Comparison of ENCODE assay signal across 21 cellular contexts in genomic region chr19:4904481-4904880, GRCh38. TPM values are rescaled to one million over a fixed set of nuclear protein-coding genes. Genes with fewer than 3 reads are reported as not detected.
DNase-seq lines count a peak whose midpoint lies in the region; ATAC-seq and TF ChIP-seq lines count a peak whose summit lies in the region.
"Had no signal": no experiment of that assay in that cellular context is flagged by ENCODE, and none has a peak within 500 bp of the region (broad histone marks: within the 10 kb centered on the region; RNA-seq: fewer than 3 reads in every experiment).

No MANE protein-coding gene starts in this region.

- H3K23ac ChIP-seq in IMR-90 (ENCODE audit: low read depth, low read length): no peak overlapping the region

- H2BK15ac ChIP-seq in IMR-90 (ENCODE audit: low read depth, low read length): no peak overlapping the region

- POLR2A ChIA-PET in HEK293 (lab: Yijun Ruan, JAX): no interaction called here
- POLR2A ChIA-PET in IMR-90 (lab: Charles Lee; ENCODE audit: unreplicated experiment): no interaction called here

- no peaks in the 10 kb centered on the region for H3K4me1 ChIP-seq in HEK293 (ENCODE audit: control insufficient read depth, insufficient read depth, low read length)
- H3K4me1 ChIP-seq in IMR-90 (ENCODE audit: control insufficient read depth, insufficient read depth, low read length): no peaks in the 10 kb centered on the region
- H3K4me1 ChIP-seq in mucosa of descending colon (ENCODE audit: low read depth): peaks cover 6% of the 10 kb centered on the region

- no peaks in the 10 kb centered on the region for H4K20me1 ChIP-seq in IMR-90 (ENCODE audit: insufficient read depth, low read length)

- intact Hi-C loops in IMR-90 (cut with micrococcal nuclease): no loop called here
- intact Hi-C loops in mucosa of descending colon (cut with DNase I, micrococcal nuclease): no loop called here

- H3K27me3 ChIP-seq in IMR-90 (ENCODE audit: control insufficient read depth, insufficient read depth, low read length): no peaks in the 10 kb centered on the region

- 80% methylated on average over 1 of the region's 3 CpGs; no CpG with 5 or more reads in 1 of the 2 experiments for WGBS in IMR-90 (ENCODE audit: extremely low coverage in 2 of 2, insufficient read length in 1 of 2), 2 experiments

- H2AK9ac ChIP-seq in IMR-90 (replicated peaks; ENCODE audit: low read depth, low read length, poor library complexity): no peak overlapping the region

- H3K9ac ChIP-seq in IMR-90 (ENCODE audit: low read depth, low read length): no peak overlapping the region

- H3K4ac ChIP-seq in IMR-90 (ENCODE audit: low read depth, low read length): no peak overlapping the region

- H4K8ac ChIP-seq in IMR-90 (ENCODE audit: low read depth in 2 of 2, low read length in 2 of 2): no peak overlapping the region

- H3K4me2 ChIP-seq in IMR-90 (ENCODE audit: low read depth, low read length): no peak overlapping the region
- H3K4me2 ChIP-seq: GM23338 had no signal

- no peak overlapping the region for H2BK20ac ChIP-seq in IMR-90 (ENCODE audit: low read depth, low read length)

- no peak overlapping the region for H2BK5ac ChIP-seq in IMR-90 (ENCODE audit: low read depth, low read length, poor library complexity, severe bottlenecking)

- BruUV-seq in IMR-90 (replicated peaks; lab: Mats Ljungman, UMichigan): no TSS peak

- no peak overlapping the region for H3K18ac ChIP-seq in IMR-90 (ENCODE audit: low read depth, low read length)

- dilution Hi-C loops in IMR-90 (cut with HindIII; ENCODE audit: low sequenced_read_pairs, unreplicated experiment): no loop called here

- no peak overlapping the region for H4K91ac ChIP-seq in IMR-90 (ENCODE audit: insufficient read depth, low read depth, low read length)

- no peak for ATAC-seq in IMR-90 (ENCODE audit: low read depth)
- peak; percentile 69 for ATAC-seq in left lobe of liver
- ATAC-seq in mucosa of descending colon: peak; percentile 78
- ATAC-seq: GM23338 had no signal

- no peak for TF ChIP-seq RAD21 in IMR-90 (IDR thresholded peaks at IDR 0.05; ENCODE audit: low read length)

- H3K9me3 ChIP-seq in HEK293 (ENCODE audit: control insufficient read depth, insufficient read depth, low read depth, low read length): no peaks in the 10 kb centered on the region
- no peaks in the 10 kb centered on the region for H3K9me3 ChIP-seq in IMR-90 (ENCODE audit: control insufficient read depth, insufficient read depth, low read length)
- no peaks in the 10 kb centered on the region for H3K9me3 ChIP-seq in mucosa of descending colon

- CTCF ChIA-PET in HEK293 (lab: Yijun Ruan, JAX): interaction anchor here (0.7 to 1.7 kb wide), 2 partner anchors 10 to 127 kb away, joined by 3 read pairs; no protein-coding TSS in a partner anchor
- CTCF ChIA-PET in IMR-90 (lab: Yijun Ruan, JAX): no interaction called here

- H3K56ac ChIP-seq in IMR-90 (ENCODE audit: extremely low read depth, insufficient read depth, low read length): no peak overlapping the region

- H3K36me3 ChIP-seq in HEK293 (ENCODE audit: control insufficient read depth in 2 of 2, insufficient read depth in 1 of 2, low read length in 2 of 2) (no peaks in the 10 kb centered on the region), IMR-90 (ENCODE audit: control insufficient read depth, insufficient read depth, low read length) (no peaks in the 10 kb centered on the region), mucosa of descending colon (ENCODE audit: low read depth) (no peaks in the 10 kb centered on the region)

- H2BK120ac ChIP-seq in IMR-90 (ENCODE audit: low read depth, low read length): no peak overlapping the region

- DNase-seq in IMR-90: no peak
- no peak for DNase-seq in left lobe of liver (ENCODE audit: low spot score)
- peak in 1 of 3 donors; percentile 9 for DNase-seq in mucosa of descending colon
- DNase-seq in putamen (ENCODE audit: low spot score): no peak
- DNase-seq in superior temporal gyrus (ENCODE audit: extremely low spot score): no peak
- no peak for DNase-seq in NCI-H526 treated with DMSO at 0.1 percent for 48 hours (lab: John Stamatoyannopoulos, UW)
- DNase-seq: ACHN; CD4-positive, alpha-beta memory T cell; DMS153; DMS79; GF-D8; HCEC 1CT; HFFc6 had no signal

- no peaks in the 10 kb centered on the region for H3K9me1 ChIP-seq in IMR-90 (ENCODE audit: insufficient read depth, low read length)

- no peak overlapping the region for H3K27ac ChIP-seq in HEK293 (ENCODE audit: extremely low read depth, low read depth, low read length)
- no peak overlapping the region for H3K27ac ChIP-seq in IMR-90 (ENCODE audit: insufficient read depth, low read length)
- H3K27ac ChIP-seq: C4-2B, HL-60 had no signal

- no peak overlapping the region for H3K14ac ChIP-seq in IMR-90 (replicated peaks; ENCODE audit: low read depth, low read length)

- no peak overlapping the region for H2AK5ac ChIP-seq in IMR-90 (ENCODE audit: low read depth, low read length)

- TF ChIP-seq CTCF in HEK293 (tag by site-specific recombination; IDR thresholded peaks at IDR 0.05) (no peak), IMR-90 (conservative IDR thresholded peaks at IDR 0.05; ENCODE audit: low read depth, low read length) (no peak), mucosa of descending colon (IDR thresholded peaks at IDR 0.05) (no peak)

- no peaks in the 10 kb centered on the region for H3K79me1 ChIP-seq in IMR-90 (ENCODE audit: low read depth in 1 of 2, low read length in 2 of 2)

- no peak for TF ChIP-seq POLR2A in IMR-90 (IDR thresholded peaks at IDR 0.05; ENCODE audit: low read depth, low read length)

- H4K5ac ChIP-seq in IMR-90 (ENCODE audit: low read depth, low read length): no peak overlapping the region

- in situ Hi-C loops in IMR-90 (cut with MboI; ENCODE audit: low sequenced_read_pairs): no loop called here

- peak overlapping the region; percentile 4 for H2AFZ ChIP-seq in IMR-90 (replicated peaks; ENCODE audit: low read length, poor library complexity)
- H2AFZ ChIP-seq: GM23338 had no signal

- H3K4me3 ChIP-seq in HEK293 (ENCODE audit: low read depth, low read length) (no peak overlapping the region), IMR-90 (ENCODE audit: insufficient read depth, low read depth, low read length) (no peak overlapping the region), mucosa of descending colon (no peak overlapping the region)
- H3K4me3 ChIP-seq: GM23338 had no signal

TF ChIP-seq in HEK293, 187 proteins besides CTCF, POLR2A, EP300 and RAD21:
- TF ChIP-seq ZNF335 (tag by site-specific recombination; conservative IDR thresholded peaks at IDR 0.05) (0 out of 2 replicates have a peak, but pooled peaks have one; percentile 22), ZBTB7A (tag by site-specific recombination; IDR thresholded peaks at IDR 0.05; ENCODE audit: low read depth) (no peak), ZNF157 (tag by site-specific recombination; IDR thresholded peaks at IDR 0.05) (no peak)
TF ChIP-seq in HEK293: peak in this region for 1.

TF ChIP-seq in IMR-90, 13 proteins besides CTCF, POLR2A, EP300 and RAD21 (continues in another document):
- TF ChIP-seq SMC3 (IDR thresholded peaks at IDR 0.05; ENCODE audit: low read depth, low read length): no peak
- TF ChIP-seq, protein P1, sequence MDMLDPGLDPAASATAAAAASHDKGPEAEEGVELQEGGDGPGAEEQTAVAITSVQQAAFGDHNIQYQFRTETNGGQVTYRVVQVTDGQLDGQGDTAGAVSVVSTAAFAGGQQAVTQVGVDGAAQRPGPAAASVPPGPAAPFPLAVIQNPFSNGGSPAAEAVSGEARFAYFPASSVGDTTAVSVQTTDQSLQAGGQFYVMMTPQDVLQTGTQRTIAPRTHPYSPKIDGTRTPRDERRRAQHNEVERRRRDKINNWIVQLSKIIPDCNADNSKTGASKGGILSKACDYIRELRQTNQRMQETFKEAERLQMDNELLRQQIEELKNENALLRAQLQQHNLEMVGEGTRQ (IDR thresholded peaks at IDR 0.05; ENCODE audit: low read depth, low read length): no peak
- no peak for TF ChIP-seq MXI1 (IDR thresholded peaks at IDR 0.05; ENCODE audit: borderline replicate concordance, low read depth, low read length)
- TF ChIP-seq RFX5 (IDR thresholded peaks at IDR 0.05; ENCODE audit: low read depth, low read length): no peak
- no peak for TF ChIP-seq CEBPB (IDR thresholded peaks at IDR 0.05; ENCODE audit: low read depth, low read length)
- TF ChIP-seq BHLHE40 (IDR thresholded peaks at IDR 0.05; ENCODE audit: low read depth, low read length): no peak
- TF ChIP-seq MAZ (IDR thresholded peaks at IDR 0.05; ENCODE audit: borderline replicate concordance, low read depth, low read length): no peak
- TF ChIP-seq ELK1 (IDR thresholded peaks at IDR 0.05; ENCODE audit: borderline replicate concordance, low read depth, low read length): no peak
- TF ChIP-seq CHD1 (IDR thresholded peaks at IDR 0.05; ENCODE audit: low read depth, low read length): no peak
- no peak for TF ChIP-seq FOS (IDR thresholded peaks at IDR 0.05; ENCODE audit: low read depth, low read length)
- TF ChIP-seq RCOR1 (IDR thresholded peaks at IDR 0.05; ENCODE audit: insufficient replicate concordance, low read length): no peak

RNA-seq across cellular contexts. Expression of gene ARRDC5, which starts 1.8 kb away (rescaled TPM):
- total RNA-seq in IMR-90 (2012; rRNA removed): not detected in 2 replicates
- not detected in 2 replicates for polyA plus RNA-seq in IMR-90 (2012; rRNA removed)
- polyA plus RNA-seq in IMR-90 (2012; cell fraction: cytosol; rRNA removed): not detected in 2 replicates
- 0.04 and 0.09 TPM in 2 replicates for polyA plus RNA-seq in IMR-90 (2012; cell fraction: nucleus; rRNA removed; ENCODE audit: low replicate concordance)
- total RNA-seq in left lobe of liver: not detected
- under 1 TPM in 2 of 3 donors, not detected in 1; 0.22 to 0.70 TPM for total RNA-seq in mucosa of descending colon
- total RNA-seq: Daoy, GM23338, HFFc6, HT1080 had no signal
- polyA plus RNA-seq: BJ, GM23338 had no signal

RNA-seq across cellular contexts. Expression of gene UHRF1, which starts 4.8 kb away (rescaled TPM):
- total RNA-seq in IMR-90 (2012; rRNA removed): 57.4 and 70.3 TPM in 2 replicates
- polyA plus RNA-seq in IMR-90 (2012; rRNA removed): 47.4 and 49.2 TPM in 2 replicates
- polyA plus RNA-seq in IMR-90 (2012; cell fraction: cytosol; rRNA removed): 32.5 and 35.1 TPM in 2 replicates
- polyA plus RNA-seq in IMR-90 (2012; cell fraction: nucleus; rRNA removed; ENCODE audit: low replicate concordance): 42.0 and 73.3 TPM in 2 replicates
- total RNA-seq in left lobe of liver: 0.45 TPM
- total RNA-seq in mucosa of descending colon: 10 to 100 TPM in 1 of 3 donors, 1 to 10 TPM in 2; 3.2 to 13.4 (median 4.2) TPM
- polyA plus RNA-seq: IgD-negative memory B cell had no signal

RNA-seq across cellular contexts. Expression of gene PLIN3, which starts 37.0 kb away (rescaled TPM):
- 246 and 289 TPM in 2 replicates for total RNA-seq in IMR-90 (2012; rRNA removed)
- 147 and 170 TPM in 2 replicates for polyA plus RNA-seq in IMR-90 (2012; rRNA removed)
- 125 and 358 TPM in 2 replicates for polyA plus RNA-seq in IMR-90 (2012; cell fraction: cytosol; rRNA removed)
- 67.4 and 161 TPM in 2 replicates for polyA plus RNA-seq in IMR-90 (2012; cell fraction: nucleus; rRNA removed; ENCODE audit: low replicate concordance)
- total RNA-seq in left lobe of liver: 12.0 TPM
- total RNA-seq in mucosa of descending colon: 100 to 1,000 TPM in 2 of 3 donors, 10 to 100 TPM in 1; 77.3 to 125 (median 108) TPM
